In the genomic region with DNA sequence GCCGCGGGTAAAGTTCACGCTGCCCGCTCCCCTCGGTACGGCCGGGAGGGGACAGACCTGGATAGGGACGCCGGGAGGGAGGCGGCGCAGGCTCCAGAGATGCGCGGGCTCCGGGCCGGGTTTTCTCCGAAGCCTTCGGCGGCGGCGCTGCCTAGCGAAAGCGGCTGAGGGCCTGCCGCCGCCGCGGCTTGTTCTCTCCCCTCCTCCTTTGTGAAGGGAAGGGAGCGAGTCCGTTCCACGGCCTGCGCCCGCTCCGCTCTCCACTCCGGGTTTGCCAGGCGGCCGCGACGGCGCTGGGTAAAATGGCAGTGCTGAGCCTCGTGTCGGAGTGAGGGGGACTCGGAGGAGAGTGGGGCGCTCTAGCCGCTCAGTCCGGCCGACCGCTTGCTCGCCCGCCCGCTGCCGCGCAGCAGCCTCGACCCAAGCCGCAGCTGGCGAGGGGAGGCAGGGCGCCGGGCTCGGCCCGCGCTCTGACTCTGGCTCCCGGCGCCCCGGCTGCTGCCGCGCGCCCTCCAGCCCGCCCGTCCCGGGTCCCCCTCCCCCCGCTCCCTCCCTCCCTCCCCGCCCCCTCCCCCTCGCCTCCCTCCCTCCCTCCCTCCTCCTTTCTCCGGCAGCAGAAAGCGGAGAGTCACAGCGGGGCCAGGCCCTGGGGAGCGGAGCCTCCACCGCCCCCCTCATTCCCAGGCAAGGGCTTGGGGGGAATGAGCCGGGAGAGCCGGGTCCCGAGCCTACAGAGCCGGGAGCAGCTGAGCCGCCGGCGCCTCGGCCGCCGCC, we compare ENCODE assay signal across 8 cellular contexts. TPM values are rescaled to one million over a fixed set of nuclear protein-coding genes. Genes with fewer than 3 reads are reported as not detected.
DNase-seq lines count a peak whose midpoint lies in the region; ATAC-seq and TF ChIP-seq lines count a peak whose summit lies in the region.

Gene ARID1A (plus strand): TSS at position 599 of the 774 bp plus-strand sequence. CDS start 389 bp downstream, outside the sequence.

- peaks cover 0 to 15% (median 6%) of the 10 kb centered on the region in 11 experiments; a peak in 11 of 22 replicates for H3K36me3 ChIP-seq in BLaER1 treated with 17β-estradiol and CSF1 and Interleukin-3, amounts not matched to agents 10 nM and 100 nM
- no peaks in the 10 kb centered on the region for H3K36me3 ChIP-seq in left lung

- H4K20me1 ChIP-seq in BLaER1 treated with 17β-estradiol and CSF1 and Interleukin-3, amounts not matched to agents 10 nM and 100 nM = peaks cover 29 to 30% (median 29%) of the 10 kb centered on the region in 11 experiments

- H3K27me3 Mint-ChIP-seq in dendritic cell treated with granulocyte-macrophage colony-stimulating factor and Interleukin-4, amounts not matched to agents 40 ng/mL and 50 ng/mL, for 4 days = no peaks in the 10 kb centered on the region

- peak within 1 kb of the TSS; percentile 86 to 98 (median 94) for H3K4me2 ChIP-seq in BLaER1 treated with 17β-estradiol and CSF1 and Interleukin-3, amounts not matched to agents 10 nM and 100 nM

- peak; percentile 81 for DNase-seq in NCI-H82 treated with DMSO at 0.1 percent for 48 hours (lab: John Stamatoyannopoulos, UW; ENCODE audit: unreplicated experiment)
- peak; percentile 90 to 93 for DNase-seq in activated CD4-positive, alpha-beta T cell treated with anti-CD3 and anti-CD28 coated beads, Interleukin-2, amount 50 U/mL, for 48 hours
- peak; percentile 96 to 99 for DNase-seq in left lung
- peak; percentile 93 for DNase-seq in stimulated activated CD4-positive, alpha-beta T cell treated with anti-CD3 and anti-CD28 coated beads, Interleukin-2, amount 100 ng/mL, for 24 hours

- H3K4me3 ChIP-seq in BLaER1 treated with 17β-estradiol and CSF1 and Interleukin-3, amounts not matched to agents 10 nM and 100 nM = peak within 1 kb of the TSS; percentile 90 to 98 (median 96)
- peak within 1 kb of the TSS; percentile 93 to 94 for H3K4me3 ChIP-seq in left lung

- peaks cover 18% of the 10 kb centered on the region for H3K36me3 Mint-ChIP-seq in dendritic cell treated with granulocyte-macrophage colony-stimulating factor and Interleukin-4, amounts not matched to agents 40 ng/mL and 50 ng/mL, for 4 days (ENCODE audit: low read depth)

- peaks cover 51 to 59% (median 55%) of the 10 kb centered on the region in 10 experiments for H3K4me1 ChIP-seq in BLaER1 treated with 17β-estradiol and CSF1 and Interleukin-3, amounts not matched to agents 10 nM and 100 nM
- H3K4me1 ChIP-seq in left lung = peaks cover 42 to 64% of the 10 kb centered on the region in 2 donors

- no peak for TF ChIP-seq CTCF in left lung (IDR thresholded peaks at IDR 0.05)

- H3K9me3 ChIP-seq in BLaER1 treated with 17β-estradiol and CSF1 and Interleukin-3, amounts not matched to agents 10 nM and 100 nM (replicated peaks in 1 of 11) = no peaks in the 10 kb centered on the region
- H3K9me3 ChIP-seq in left lung = no peaks in the 10 kb centered on the region

- peak within 1 kb of the TSS; percentile 96 to 100 (median 99) for H3K27ac ChIP-seq in BLaER1 treated with 17β-estradiol and CSF1 and Interleukin-3, amounts not matched to agents 10 nM and 100 nM
- H3K27ac ChIP-seq in left lung = peak within 1 kb of the TSS; percentile 94 to 95

- H3K9ac ChIP-seq in BLaER1 treated with 17β-estradiol and CSF1 and Interleukin-3, amounts not matched to agents 10 nM and 100 nM = peak within 1 kb of the TSS; percentile 99 to 100 (median 100)

- ATAC-seq in GM19397 (IDR thresholded peaks at IDR 0.05; ENCODE audit: unreplicated experiment) (peak; percentile 45), HG03571 (IDR thresholded peaks at IDR 0.05; ENCODE audit: unreplicated experiment) (peak; percentile 56), left lung (peak; percentile 79)

- peak within 1 kb of the TSS; percentile 84 for H3K4me3 Mint-ChIP-seq in dendritic cell treated with granulocyte-macrophage colony-stimulating factor and Interleukin-4, amounts not matched to agents 40 ng/mL and 50 ng/mL, for 4 days

- no peaks in the 10 kb centered on the region for H3K9me3 Mint-ChIP-seq in dendritic cell treated with granulocyte-macrophage colony-stimulating factor and Interleukin-4, amounts not matched to agents 40 ng/mL and 50 ng/mL, for 4 days

- intact Hi-C loops in dendritic cell treated with granulocyte-macrophage colony-stimulating factor and Interleukin-4, amounts not matched to agents 40 ng/mL and 50 ng/mL, for 4 days (cut with micrococcal nuclease) = no loop called here
- intact Hi-C loops in left lung (cut with DNase I) = loop anchor here in 1 of 2 donors (10.0 kb wide), 1 partner anchor 89 kb away; the partner anchor contains the start of gene PIGV

- H3K27ac Mint-ChIP-seq in dendritic cell treated with granulocyte-macrophage colony-stimulating factor and Interleukin-4, amounts not matched to agents 40 ng/mL and 50 ng/mL, for 4 days = peak within 1 kb of the TSS; percentile 95

- peaks cover 35% of the 10 kb centered on the region for H3K4me1 Mint-ChIP-seq in dendritic cell treated with granulocyte-macrophage colony-stimulating factor and Interleukin-4, amounts not matched to agents 40 ng/mL and 50 ng/mL, for 4 days (ENCODE audit: low read depth)

- no peaks in the 10 kb centered on the region for H3K27me3 ChIP-seq in BLaER1 treated with 17β-estradiol and CSF1 and Interleukin-3, amounts not matched to agents 10 nM and 100 nM
- no peaks in the 10 kb centered on the region for H3K27me3 ChIP-seq in left lung

RNA-seq across cellular contexts. Expression of gene ARID1A, which starts in this region (rescaled TPM):
- 10 to 100 TPM; 65.5 to 71.4 TPM for total RNA-seq in left lung

Comparison
In these comparisons a context has a peak if more than half of its experiments do, and no peak if none do; other contexts are left out.
1. Peak in every context shown above with its lines: DNase-seq, ATAC-seq, H3K4me3 ChIP-seq and H3K27ac ChIP-seq.